Comparison of ENCODE assay signal across 1 cellular context in the genomic region with DNA sequence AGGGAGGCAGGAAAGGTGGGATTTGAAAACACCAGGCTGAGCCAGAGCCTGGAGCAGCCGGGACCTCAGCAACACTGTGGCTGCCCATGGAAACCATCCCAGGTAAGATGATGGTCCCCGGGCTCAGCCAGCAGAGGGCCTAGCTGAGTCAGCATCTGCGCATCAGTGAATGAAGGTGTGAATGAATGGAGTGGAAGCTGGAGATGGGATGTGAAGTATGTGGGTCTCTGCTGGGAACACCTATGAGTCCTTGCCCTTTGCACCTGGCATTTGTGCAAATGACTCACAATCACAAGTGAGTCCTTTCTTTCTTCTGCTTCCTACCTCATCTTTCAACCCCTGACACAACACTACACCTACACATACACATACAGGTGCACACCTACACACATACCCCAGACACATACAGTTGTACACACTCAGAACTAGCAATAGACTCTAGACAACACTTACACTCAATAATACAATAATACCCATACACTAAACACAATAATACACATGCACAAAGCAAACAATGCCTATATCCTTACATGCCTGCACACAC.
TF ChIP-seq lines count a peak whose summit lies in the region.

No MANE protein-coding gene starts in this region.

TF ChIP-seq in SK-N-SH treated with all-trans-retinoic acid at 6 μM for 48 hours, 23 proteins besides CTCF, POLR2A, EP300 and RAD21 (continued from another document):
- TF ChIP-seq, protein P1, sequence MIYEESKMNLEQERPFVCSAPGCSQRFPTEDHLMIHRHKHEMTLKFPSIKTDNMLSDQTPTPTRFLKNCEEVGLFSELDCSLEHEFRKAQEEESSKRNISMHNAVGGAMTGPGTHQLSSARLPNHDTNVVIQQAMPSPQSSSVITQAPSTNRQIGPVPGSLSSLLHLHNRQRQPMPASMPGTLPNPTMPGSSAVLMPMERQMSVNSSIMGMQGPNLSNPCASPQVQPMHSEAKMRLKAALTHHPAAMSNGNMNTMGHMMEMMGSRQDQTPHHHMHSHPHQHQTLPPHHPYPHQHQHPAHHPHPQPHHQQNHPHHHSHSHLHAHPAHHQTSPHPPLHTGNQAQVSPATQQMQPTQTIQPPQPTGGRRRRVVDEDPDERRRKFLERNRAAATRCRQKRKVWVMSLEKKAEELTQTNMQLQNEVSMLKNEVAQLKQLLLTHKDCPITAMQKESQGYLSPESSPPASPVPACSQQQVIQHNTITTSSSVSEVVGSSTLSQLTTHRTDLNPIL (CRISPR knock-in tag; IDR thresholded peaks at IDR 0.05; ENCODE audit: low read depth): no peak
- no peak for TF ChIP-seq TCF4 (CRISPR knock-in tag; IDR thresholded peaks at IDR 0.05; ENCODE audit: borderline replicate concordance)
- no peak for TF ChIP-seq SNAI2 (CRISPR knock-in tag; IDR thresholded peaks at IDR 0.05)
TF ChIP-seq in SK-N-SH treated with all-trans-retinoic acid at 6 μM for 48 hours: peak in this region for 0.
